ENCODE assay signal across 1 cellular context in genomic region chr6:11230158-11231107, GRCh38.
A peak's percentile ranks its signal among the peaks of the same experiment; 100 is the strongest.
TF ChIP-seq lines count a peak whose summit lies in the region.

No MANE protein-coding gene starts in this region.

TF ChIP-seq in HepG2, 621 proteins besides CTCF, POLR2A, EP300 and RAD21 (continued from another document and continues in another):
- TF ChIP-seq ZNF790 (CRISPR knock-in tag; IDR thresholded peaks at IDR 0.05; ENCODE audit: borderline replicate concordance) (no peak), IKZF4 (CRISPR knock-in tag; IDR thresholded peaks at IDR 0.05; ENCODE audit: borderline replicate concordance, low read depth, not compliant biosample characterization) (no peak), ATF4 (CRISPR knock-in tag; IDR thresholded peaks at IDR 0.05) (no peak), BATF2 (CRISPR knock-in tag; IDR thresholded peaks at IDR 0.05) (no peak), DMTF1 (CRISPR knock-in tag; IDR thresholded peaks at IDR 0.05) (no peak), SP1 (IDR thresholded peaks at IDR 0.05) (no peak), SP1 (CRISPR knock-in tag; IDR thresholded peaks at IDR 0.05) (no peak), CEBPZ (IDR thresholded peaks at IDR 0.05; ENCODE audit: low read length) (no peak), ZNF564 (CRISPR knock-in tag; IDR thresholded peaks at IDR 0.05) (no peak), SNAI1 (CRISPR knock-in tag; IDR thresholded peaks at IDR 0.05; ENCODE audit: borderline replicate concordance) (no peak), ZNF513 (CRISPR knock-in tag; conservative IDR thresholded peaks at IDR 0.05) (no peak), RNF219 (CRISPR knock-in tag; IDR thresholded peaks at IDR 0.05) (no peak), ATF2 (CRISPR knock-in tag; IDR thresholded peaks at IDR 0.05) (no peak), SALL1 (CRISPR knock-in tag; IDR thresholded peaks at IDR 0.05) (no peak), SETDB1 (CRISPR knock-in tag; IDR thresholded peaks at IDR 0.05; ENCODE audit: borderline replicate concordance) (no peak), THAP7 (CRISPR knock-in tag; IDR thresholded peaks at IDR 0.05) (no peak), ZNF749 (CRISPR knock-in tag; IDR thresholded peaks at IDR 0.05; ENCODE audit: borderline replicate concordance) (no peak), MLLT10 (CRISPR knock-in tag; IDR thresholded peaks at IDR 0.05) (no peak), GZF1 (CRISPR knock-in tag; IDR thresholded peaks at IDR 0.05) (no peak), SMARCC2 (IDR thresholded peaks at IDR 0.05) (no peak), ZNF781 (CRISPR knock-in tag; IDR thresholded peaks at IDR 0.05; ENCODE audit: borderline replicate concordance, not compliant biosample characterization) (no peak), CENPT (CRISPR knock-in tag; IDR thresholded peaks at IDR 0.05; ENCODE audit: low read depth) (no peak), ZNF292 (CRISPR knock-in tag; IDR thresholded peaks at IDR 0.05; ENCODE audit: borderline replicate concordance, low read depth) (no peak), RELA (CRISPR knock-in tag; IDR thresholded peaks at IDR 0.05) (no peak), RCOR2 (CRISPR knock-in tag; IDR thresholded peaks at IDR 0.05) (no peak), LCORL (IDR thresholded peaks at IDR 0.05) (no peak), LCORL (CRISPR knock-in tag; IDR thresholded peaks at IDR 0.05) (0 out of 2 replicates have a peak, but pooled peaks have one; percentile 34), STAG1 (CRISPR knock-in tag; IDR thresholded peaks at IDR 0.05) (no peak), POGK (CRISPR knock-in tag; conservative IDR thresholded peaks at IDR 0.05) (no peak), ZNF431 (CRISPR knock-in tag; IDR thresholded peaks at IDR 0.05; ENCODE audit: borderline replicate concordance, low read depth) (no peak), IRX3 (CRISPR knock-in tag; IDR thresholded peaks at IDR 0.05; ENCODE audit: borderline replicate concordance, low read depth) (no peak), ZNF343 (CRISPR knock-in tag; IDR thresholded peaks at IDR 0.05) (0 out of 2 replicates have a peak, but pooled peaks have one; percentile 16), LRRFIP1 (CRISPR knock-in tag; conservative IDR thresholded peaks at IDR 0.05) (no peak), SP5 (CRISPR knock-in tag; IDR thresholded peaks at IDR 0.05; ENCODE audit: borderline replicate concordance, low read depth) (no peak), CENPBD1 (CRISPR knock-in tag; IDR thresholded peaks at IDR 0.05; ENCODE audit: borderline replicate concordance, low read depth) (no peak), USF2 (IDR thresholded peaks at IDR 0.05; ENCODE audit: low read depth, low read length) (no peak), USF2 (CRISPR knock-in tag; IDR thresholded peaks at IDR 0.05; ENCODE audit: borderline replicate concordance) (no peak), HNRNPUL1 (IDR thresholded peaks at IDR 0.05; ENCODE audit: low read depth, low read length) (no peak), ZNF460 (CRISPR knock-in tag; IDR thresholded peaks at IDR 0.05; ENCODE audit: borderline replicate concordance) (no peak)
